Comparison of ENCODE assay signal across 8 cellular contexts in the genomic region with DNA sequence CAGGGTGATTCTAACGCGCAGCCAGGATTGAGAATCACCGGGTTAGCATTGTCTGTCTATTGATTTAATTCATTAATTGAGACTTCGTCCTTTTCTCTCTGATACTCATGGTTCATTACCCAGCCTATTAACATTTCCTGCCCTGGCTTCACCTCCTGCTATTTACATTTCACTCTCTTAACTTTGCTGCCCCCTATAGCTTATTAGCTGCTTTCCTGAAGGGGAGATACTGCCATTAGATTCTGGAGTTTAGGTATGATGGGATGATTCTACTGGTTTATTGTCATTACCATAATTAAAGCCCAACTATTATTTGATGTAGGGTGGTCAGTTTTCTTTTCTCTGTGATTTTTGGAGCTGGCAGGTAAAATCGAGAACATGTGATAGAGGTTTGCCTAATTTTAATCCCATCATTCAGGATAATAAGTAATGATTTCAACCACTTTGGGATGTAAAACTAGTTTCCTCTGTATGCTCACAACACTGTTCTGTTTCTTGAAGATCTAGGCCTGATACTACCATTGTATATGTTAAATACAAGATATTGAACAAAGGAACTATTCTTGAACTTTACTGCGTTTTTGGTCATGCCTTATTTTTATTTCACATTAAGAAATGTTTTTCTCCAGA. TPM values are rescaled to one million over a fixed set of nuclear protein-coding genes. Genes with fewer than 3 reads are reported as not detected.
DNase-seq lines count a peak whose midpoint lies in the region; ATAC-seq and TF ChIP-seq lines count a peak whose summit lies in the region.

No MANE protein-coding gene starts in this region.

- TF ChIP-seq CTCF in HL-60 (IDR thresholded peaks at IDR 0.05; ENCODE audit: insufficient read depth, low read length) (peak; percentile 58), kidney epithelial cell (IDR thresholded peaks at IDR 0.05; ENCODE audit: insufficient read depth, low read length, poor library complexity, severe bottlenecking) (peak; percentile 74)

- H3K27me3 ChIP-seq in HL-60 (ENCODE audit: insufficient read depth, poor library complexity, severe bottlenecking) (no peaks in the 10 kb centered on the region), kidney epithelial cell (ENCODE audit: control insufficient read depth, insufficient read depth, low read length) (no peaks in the 10 kb centered on the region)

- H3K27ac ChIP-seq in HL-60 (replicated peaks), result no peak overlapping the region

- peak; percentile 71 for DNase-seq in COR-L47 (lab: John Stamatoyannopoulos, UW)
- peak in 1 of 2 experiments; percentile 41 for DNase-seq in HL-60 (ENCODE audit: low read depth in 1 of 2, low spot score in 1 of 2)
- peak; percentile 86 for DNase-seq in NCI-H748 treated with DMSO at 0.1 percent for 48 hours (lab: John Stamatoyannopoulos, UW)
- peak; percentile 60 for DNase-seq in astrocyte of the hippocampus (ENCODE audit: low read depth, low spot score)
- no peak for DNase-seq in kidney epithelial cell (ENCODE audit: low read depth)
- DNase-seq in stimulated activated CD4-positive, alpha-beta T cell treated with anti-CD3 and anti-CD28 coated beads, Interleukin-15, amount 100 ng/mL, for 24 hours, result no peak
- no peak for DNase-seq in NCI-H187 (lab: John Stamatoyannopoulos, UW)

- no peaks in the 10 kb centered on the region for H3K36me3 ChIP-seq in kidney epithelial cell (ENCODE audit: control insufficient read depth, insufficient read depth, low read length)

- ATAC-seq in GM19351 (IDR thresholded peaks at IDR 0.05; ENCODE audit: unreplicated experiment), result peak; percentile 64

- H3K4me3 ChIP-seq in HL-60 (replicated peaks; ENCODE audit: insufficient read depth, low read length), result no peak overlapping the region
- H3K4me3 ChIP-seq in kidney epithelial cell (ENCODE audit: low read depth, low read length), result no peak overlapping the region

RNA-seq across cellular contexts. Expression of gene PPP2R5A, which starts 6.4 kb away (rescaled TPM):
- total RNA-seq in kidney epithelial cell, result 23.6 and 24.0 TPM in 2 replicates

Comparison
In these comparisons a context has a peak if more than half of its experiments do, and no peak if none do; other contexts are left out.
1. DNase-seq: peak in COR-L47 (single experiment), NCI-H748 treated with DMSO at 0.1 percent for 48 hours (single experiment) and astrocyte of the hippocampus (single experiment); none in kidney epithelial cell (single experiment), stimulated activated CD4-positive, alpha-beta T cell treated with anti-CD3 and anti-CD28 coated beads, Interleukin-15, amount 100 ng/mL, for 24 hours (single experiment) and NCI-H187 (0 of 2).